Comparison of ENCODE assay signal across 1 cellular context in the genomic region with DNA sequence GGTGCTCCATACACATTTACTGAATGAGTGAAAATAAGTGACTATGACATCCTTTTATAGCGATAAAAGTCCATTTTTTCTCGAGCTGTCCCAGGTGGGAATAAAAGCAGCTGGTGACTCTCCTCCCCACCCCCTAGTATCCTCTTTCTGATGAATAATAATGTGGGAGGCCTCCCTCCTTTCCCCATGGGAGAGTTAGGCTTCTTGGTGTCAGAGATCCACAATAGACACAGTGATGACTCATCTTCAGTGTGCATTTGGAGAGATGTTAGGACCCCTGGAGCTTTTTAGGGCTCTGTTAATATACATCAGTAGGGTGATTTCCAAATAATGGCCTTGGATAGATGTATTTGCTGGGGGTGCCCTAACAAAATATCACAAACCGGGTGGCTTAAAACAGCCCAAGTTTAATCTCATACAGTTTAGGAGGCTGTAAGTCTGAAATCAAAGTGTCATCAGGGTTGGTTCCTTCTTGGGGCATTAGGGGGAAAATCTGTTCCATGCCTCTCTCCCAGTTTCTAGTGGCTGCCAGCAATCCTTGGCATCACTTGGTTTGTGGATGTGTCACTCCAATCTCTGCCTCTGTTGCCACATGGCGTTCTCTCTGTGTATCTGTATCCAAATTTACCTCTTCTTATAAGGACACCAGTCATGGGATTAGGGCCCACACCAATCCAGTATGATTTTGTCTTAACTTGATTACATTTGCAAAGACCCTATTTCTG.
TF ChIP-seq lines count a peak whose summit lies in the region.

No MANE protein-coding gene starts in this region.

TF ChIP-seq in K562, 482 proteins besides CTCF, POLR2A, EP300 and RAD21:
- TF ChIP-seq ZNF445 (CRISPR knock-in tag; IDR thresholded peaks at IDR 0.05; ENCODE audit: low read depth) (no peak), ATF3 (IDR thresholded peaks at IDR 0.05) (peak; percentile 77), ATF3 (CRISPR knock-in tag; conservative IDR thresholded peaks at IDR 0.05) (no peak), FOSL1 (tag; conservative IDR thresholded peaks at IDR 0.05) (peak; percentile 64), ZKSCAN8 (CRISPR knock-in tag; IDR thresholded peaks at IDR 0.05) (no peak), JUND (IDR thresholded peaks at IDR 0.05; ENCODE audit: borderline replicate concordance, low read depth, low read length) (peak; percentile 38; the same call in 1 of the 2 replicates), JUND (tag; IDR thresholded peaks at IDR 0.05; ENCODE audit: borderline replicate concordance, low read depth, low read length) (no peak)
